8 cellular contexts compared by ENCODE assay signal in genomic region chr1:147389532-147390184, GRCh38.
A peak's percentile ranks its signal among the peaks of the same experiment; 100 is the strongest.
DNase-seq lines count a peak whose midpoint lies in the region; ATAC-seq and TF ChIP-seq lines count a peak whose summit lies in the region.

No MANE protein-coding gene starts in this region.

- no peaks in the 10 kb centered on the region for H3F3A ChIP-seq in GM23248 (ENCODE audit: insufficient read depth)

- H3K9me2 ChIP-seq in GM23248 (ENCODE audit: insufficient read depth): no peaks in the 10 kb centered on the region

- POLR2A ChIA-PET in activated CD8-positive, alpha-beta T cell treated with anti-CD3 and anti-CD28 coated beads, Interleukin-2, amount 10 ng/mL, durations not matched to agents 7 days and 5 days (lab: Charles Lee): interaction anchor here (0.6 kb wide), 1 partner anchor 115 kb away, joined by 3 read pairs; no protein-coding TSS in a partner anchor

- H3K27ac Mint-ChIP-seq in activated CD8-positive, alpha-beta T cell treated with anti-CD3 and anti-CD28 coated beads, Interleukin-2, amount 10 ng/mL, durations not matched to agents 7 days and 5 days: no peak overlapping the region

- H3K79me2 ChIP-seq in GM23248 (ENCODE audit: insufficient read depth): no peaks in the 10 kb centered on the region

- CTCF ChIA-PET in activated CD8-positive, alpha-beta T cell treated with anti-CD3 and anti-CD28 coated beads, Interleukin-2, amount 10 ng/mL, durations not matched to agents 7 days and 5 days (lab: Charles Lee): interaction anchor here (0.8 to 5.2 kb wide), 11 partner anchors 9 to 503 kb away, joined by 3 to 60 read pairs (median 5); no protein-coding TSS in a partner anchor

- H3K4me1 Mint-ChIP-seq in activated CD8-positive, alpha-beta T cell treated with anti-CD3 and anti-CD28 coated beads, Interleukin-2, amount 10 ng/mL, durations not matched to agents 7 days and 5 days (ENCODE audit: low read depth): no peaks in the 10 kb centered on the region

- TF ChIP-seq POLR2A in sigmoid colon (IDR thresholded peaks at IDR 0.05): no peak

- in situ Hi-C loops in GM23248 (cut with MboI): no loop called here

- no peaks in the 10 kb centered on the region for H3K9me3 Mint-ChIP-seq in activated CD8-positive, alpha-beta T cell treated with anti-CD3 and anti-CD28 coated beads, Interleukin-2, amount 10 ng/mL, durations not matched to agents 7 days and 5 days (ENCODE audit: insufficient read depth)

- no peaks in the 10 kb centered on the region for H3K36me3 ChIP-seq in GM23248 (ENCODE audit: low read depth)
- no peaks in the 10 kb centered on the region for H3K36me3 ChIP-seq in heart right ventricle
- no peaks in the 10 kb centered on the region for H3K36me3 ChIP-seq in sigmoid colon

- H3K4me3 Mint-ChIP-seq in activated CD8-positive, alpha-beta T cell treated with anti-CD3 and anti-CD28 coated beads, Interleukin-2, amount 10 ng/mL, durations not matched to agents 7 days and 5 days: no peak overlapping the region

- H3K4me2 ChIP-seq in GM23248 (ENCODE audit: unreplicated experiment): no peak overlapping the region

- H3K9me3 ChIP-seq in GM23248 (ENCODE audit: low read depth) (no peaks in the 10 kb centered on the region), heart right ventricle (peaks cover 0 to 16% (median 2%) of the 10 kb centered on the region in 11 donors), sigmoid colon (peaks cover 0 to 4% (median 0%) of the 10 kb centered on the region in 4 donors)

- H3K27ac ChIP-seq in GM23248 (no peak overlapping the region), heart right ventricle (no peak overlapping the region), sigmoid colon (no peak overlapping the region)

- H3K4me1 ChIP-seq in GM23248 (ENCODE audit: insufficient read depth) (no peaks in the 10 kb centered on the region), heart right ventricle (no peaks in the 10 kb centered on the region), sigmoid colon (no peaks in the 10 kb centered on the region)

- H2AFZ ChIP-seq in GM23248: no peak overlapping the region

- H3K27me3 Mint-ChIP-seq in activated CD8-positive, alpha-beta T cell treated with anti-CD3 and anti-CD28 coated beads, Interleukin-2, amount 10 ng/mL, durations not matched to agents 7 days and 5 days (ENCODE audit: low read depth): peaks cover 16% of the 10 kb centered on the region

- no peaks in the 10 kb centered on the region for H4K20me1 ChIP-seq in GM23248 (ENCODE audit: insufficient read depth)

- no peak for TF ChIP-seq EP300 in sigmoid colon (IDR thresholded peaks at IDR 0.05)

- peak; percentile 63 for ATAC-seq in activated CD8-positive, alpha-beta T cell treated with anti-CD3 and anti-CD28 coated beads, Interleukin-2, amount 10 ng/mL, durations not matched to agents 7 days and 5 days
- ATAC-seq in heart right ventricle (peak in 5 of 8 donors; percentile 17 to 56 (median 34)), HG02678 (IDR thresholded peaks at IDR 0.05; ENCODE audit: unreplicated experiment) (no peak)

- peak; percentile 68 for DNase-seq in COLO829 (ENCODE audit: low spot score)
- peak; percentile 66 for DNase-seq in GM23248
- peak; percentile 2 for DNase-seq in NCI-H2029 treated with DMSO at 0.1 percent for 48 hours (lab: John Stamatoyannopoulos, UW)
- DNase-seq in activated CD8-positive, alpha-beta T cell treated with anti-CD3 and anti-CD28 coated beads, Interleukin-2, amount 10 ng/mL, durations not matched to agents 7 days and 5 days: peak; percentile 24
- no peak for DNase-seq in heart right ventricle
- peak; percentile 52 for DNase-seq in retina
- no peak for DNase-seq in sigmoid colon

- no peaks in the 10 kb centered on the region for H3K27me3 ChIP-seq in GM23248 (replicated peaks; ENCODE audit: insufficient read depth)
- peaks cover 0 to 4% (median 0%) of the 10 kb centered on the region in 7 donors for H3K27me3 ChIP-seq in heart right ventricle
- no peaks in the 10 kb centered on the region for H3K27me3 ChIP-seq in sigmoid colon

- H3K9ac ChIP-seq in GM23248: no peak overlapping the region

- 68 to 70% methylated on average over 8 of the region's 8 CpGs for WGBS in GM23248 (ENCODE audit: low coverage in 1 of 2, low lambda C conversion rate in 2 of 2, missing lambda C conversion rate in 2 of 2), 2 experiments
- 76 to 79% methylated on average over 8 of the region's 8 CpGs for WGBS in heart right ventricle, 2 donors
- WGBS in sigmoid colon, 2 donors: 73 to 78% methylated on average over 8 of the region's 8 CpGs

- intact Hi-C loops in heart right ventricle (cut with DNase I) (loop anchor here in 8 of 10 donors (2.0 to 10.0 kb wide), 4 partner anchors 112 to 117 kb away; no protein-coding TSS in a partner anchor), sigmoid colon (cut with DNase I) (no loop called here)

- H3K36me3 Mint-ChIP-seq in activated CD8-positive, alpha-beta T cell treated with anti-CD3 and anti-CD28 coated beads, Interleukin-2, amount 10 ng/mL, durations not matched to agents 7 days and 5 days (ENCODE audit: low read depth): no peaks in the 10 kb centered on the region

- TF ChIP-seq CTCF in heart right ventricle (IDR thresholded peaks at IDR 0.05) (peak; percentile 22 to 71 (median 60)), sigmoid colon (IDR thresholded peaks at IDR 0.05) (peak in 2 of 4 experiments; percentile 34 to 54)

- no peak overlapping the region for H3K4me3 ChIP-seq in GM23248
- H3K4me3 ChIP-seq in heart right ventricle: no peak overlapping the region
- no peak overlapping the region for H3K4me3 ChIP-seq in sigmoid colon

Comparison
In these comparisons a context has a peak if more than half of its experiments do, and no peak if none do; other contexts are left out.
1. DNase-seq: peak in COLO829 (single experiment), GM23248 (single experiment), NCI-H2029 treated with DMSO at 0.1 percent for 48 hours (single experiment), activated CD8-positive, alpha-beta T cell treated with anti-CD3 and anti-CD28 coated beads, Interleukin-2, amount 10 ng/mL, durations not matched to agents 7 days and 5 days (single experiment) and retina (single experiment); none in heart right ventricle (0 of 2) and sigmoid colon (single experiment).